ENCODE assay signal across 31 cellular contexts in the genomic region with DNA sequence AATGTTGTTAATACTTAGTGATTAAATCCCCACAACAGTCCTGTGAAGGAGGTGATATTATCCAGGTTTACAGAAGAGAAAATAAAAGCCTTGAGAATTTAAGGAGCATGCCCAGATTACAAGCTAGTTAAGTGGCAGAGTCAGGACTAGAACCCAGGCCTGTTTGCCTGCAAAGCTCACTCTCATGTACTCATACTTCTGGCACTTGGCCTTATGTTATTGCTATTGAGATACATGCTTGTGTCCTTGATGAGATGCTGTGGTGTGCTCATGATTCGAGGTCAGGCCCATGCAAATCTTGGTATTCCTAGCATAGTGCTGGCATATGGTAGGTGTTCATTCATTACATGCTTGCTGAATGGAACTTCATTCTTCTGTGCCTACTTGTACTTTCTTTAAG. TPM values are rescaled to one million over a fixed set of nuclear protein-coding genes. Genes with fewer than 3 reads are reported as not detected.
DNase-seq lines count a peak whose midpoint lies in the region; ATAC-seq, FAIRE-seq and TF ChIP-seq lines count a peak whose summit lies in the region.
"Had no signal": no experiment of that assay in that cellular context is flagged by ENCODE, and none has a peak within 500 bp of the region (broad histone marks: within the 10 kb centered on the region; RNA-seq: fewer than 3 reads in every experiment).

No MANE protein-coding gene starts in this region.

- CTCF ChIA-PET in HepG2 (lab: Yijun Ruan, JAX; ENCODE audit: low intra/inter-chr PET ratio, low total read pairs): no interaction called here
- CTCF ChIA-PET in endothelial cell of umbilical vein (lab: Charles Lee): interaction anchor here (1.0 to 1.9 kb wide), 4 partner anchors 76 to 82 kb away, joined by 3 to 13 read pairs (median 6); partner anchors contain the start of gene TXNRD1

- H3K4me3 ChIP-seq in HepG2 (replicated peaks in 1 of 3; ENCODE audit: insufficient read depth in 1 of 3, low read depth in 2 of 3, low read length in 3 of 3): no peak overlapping the region
- no peak overlapping the region for H3K4me3 ChIP-seq in right lobe of liver
- no peak overlapping the region for H3K4me3 ChIP-seq in endothelial cell of umbilical vein (replicated peaks in 1 of 3; ENCODE audit: insufficient read depth in 1 of 3, low read depth in 1 of 3, low read length in 3 of 3)
- H3K4me3 ChIP-seq: heart right ventricle, right atrium auricular region, testis had no signal

- H3K9me3 ChIP-seq in HepG2 (ENCODE audit: low read length) (no peaks in the 10 kb centered on the region), right lobe of liver (no peaks in the 10 kb centered on the region), T-helper 17 cell (ENCODE audit: control insufficient read depth, low read length, poor library complexity, severe bottlenecking) (no peaks in the 10 kb centered on the region), endothelial cell of umbilical vein (replicated peaks; ENCODE audit: control insufficient read depth, insufficient read depth, low read length) (no peaks in the 10 kb centered on the region)
- H3K9me3 ChIP-seq: heart right ventricle, right atrium auricular region, testis had no signal

- in situ Hi-C loops in HepG2 (cut with HindIII; ENCODE audit: extremely low pct_ligation_motif_present, low pct_unique_long_range_greater_than_20kb): no loop called here

- POLR2A ChIA-PET in HepG2 (lab: Yijun Ruan, JAX) (interaction anchor here (2.7 kb wide), 1 partner anchor 9 kb away, joined by 15 read pairs; no protein-coding TSS in a partner anchor), endothelial cell of umbilical vein (lab: Charles Lee) (interaction anchor here (0.5 to 15.5 kb wide), 4 partner anchors 8 to 77 kb away, joined by 3 to 222 read pairs (median 12); partner anchors contain the start of genes EID3 and TXNRD1)

- H3K79me2 ChIP-seq in HepG2 (ENCODE audit: insufficient read depth, low read length) (peaks cover 90% of the 10 kb centered on the region), endothelial cell of umbilical vein (ENCODE audit: control insufficient read depth, insufficient read depth, low read length) (peaks cover 94% of the 10 kb centered on the region)

- TF ChIP-seq POLR2A in HepG2 (IDR thresholded peaks at IDR 0.05; ENCODE audit: insufficient read depth in 1 of 2, low read depth in 2 of 2, low read length in 2 of 2) (peak in 1 of 2 experiments; percentile 43; a peak in 2 of 4 replicates), right lobe of liver (IDR thresholded peaks at IDR 0.05) (no peak), endothelial cell of umbilical vein (IDR thresholded peaks at IDR 0.05; ENCODE audit: low read depth, low read length) (no peak)

- ATAC-seq in HepG2: peak; percentile 7; the same call in 2 of the 3 replicates
- no peak for ATAC-seq in right lobe of liver
- no peak for ATAC-seq in T-helper 17 cell
- ATAC-seq in GM19351 (IDR thresholded peaks at IDR 0.05; ENCODE audit: unreplicated experiment): no peak
- no peak for ATAC-seq in GM18517 (IDR thresholded peaks at IDR 0.05; ENCODE audit: unreplicated experiment)
- ATAC-seq: activated CD8-positive, alpha-beta T cell treated with anti-CD3 and anti-CD28 coated beads, Interleukin-2, amount 10 ng/mL, durations not matched to agents 7 days and 5 days; left ventricle myocardium superior; stimulated activated naive CD8-positive, alpha-beta T cell treated with anti-CD3 and anti-CD28 coated beads, Interleukin-15, Interleukin-2, amounts not matched to agents 100 U/mL and 50 U/mL, for 24 hours had no signal

- H3K4me3 Mint-ChIP-seq in T-helper 17 cell: no peak overlapping the region
- peak overlapping the region; percentile 71 for H3K4me3 Mint-ChIP-seq in type B pancreatic cell
- H3K4me3 Mint-ChIP-seq: activated CD8-positive, alpha-beta T cell treated with anti-CD3 and anti-CD28 coated beads, Interleukin-2, amount 10 ng/mL, durations not matched to agents 7 days and 5 days; CD4-positive, alpha-beta memory T cell; T-helper 2 cell treated with Interferon-gamma antibody and Interleukin-4, amounts not matched to agents 5 μg/mL and 100 μg/mL, for 36 hours had no signal

- DNase-seq in HepG2 (ENCODE audit: low spot score) (no peak), right lobe of liver (no peak), T-helper 17 cell (no peak), endothelial cell of umbilical vein (ENCODE audit: low read depth, low spot score) (no peak), type B pancreatic cell (ENCODE audit: extremely low spot score, unreplicated experiment) (no peak), NAMALWA (ENCODE audit: low spot score) (no peak)
- DNase-seq: activated CD8-positive, alpha-beta T cell treated with anti-CD3 and anti-CD28 coated beads, Interleukin-2, amount 10 ng/mL, durations not matched to agents 7 days and 5 days; CD4-positive, alpha-beta memory T cell; effector CD8-positive, alpha-beta T cell; foreskin fibroblast; heart right ventricle; kidney; left ventricle myocardium superior; NCI-H1092 treated with DMSO at 0.1 percent for 48 hours; NCI-H187 treated with DMSO at 0.1 percent for 48 hours; NCI-H2171 treated with DMSO at 0.1 percent for 48 hours; NCI-H524 treated with DMSO at 0.1 percent for 48 hours; OCI-M1; posterior cingulate gyrus; Right ventricle myocardium superior; stimulated activated CD4-positive, alpha-beta T cell treated with anti-CD3 and anti-CD28 coated beads, Interleukin-1b, Interleukin-23, amount 100 ng/mL, for 48 hours; stimulated activated naive CD8-positive, alpha-beta T cell treated with anti-CD3 and anti-CD28 coated beads, Interleukin-15, Interleukin-2, amounts not matched to agents 100 U/mL and 50 U/mL, for 24 hours; testis had no signal

- intact Hi-C loops in HepG2 (cut with micrococcal nuclease; ENCODE audit: unreplicated experiment): no loop called here
- intact Hi-C loops in right lobe of liver (cut with DNase I): no loop called here
- intact Hi-C loops in endothelial cell of umbilical vein (cut with micrococcal nuclease): no loop called here

- no peak for TF ChIP-seq CTCF in HepG2 (CRISPR knock-in tag; IDR thresholded peaks at IDR 0.05)
- no peak for TF ChIP-seq CTCF in right lobe of liver (IDR thresholded peaks at IDR 0.05)
- no peak for TF ChIP-seq CTCF in endothelial cell of umbilical vein (IDR thresholded peaks at IDR 0.05; ENCODE audit: extremely low read depth in 1 of 2, insufficient read depth in 1 of 2, low read depth in 1 of 2, low read length in 2 of 2)
- no peak for TF ChIP-seq CTCF in type B pancreatic cell (conservative IDR thresholded peaks at IDR 0.05)

- H2AFZ ChIP-seq in HepG2 (ENCODE audit: low read length) (no peak overlapping the region), endothelial cell of umbilical vein (ENCODE audit: low read depth, low read length) (no peak overlapping the region)

- H3K4me1 Mint-ChIP-seq in T-helper 17 cell: peaks cover 31% of the 10 kb centered on the region
- peaks cover 22% of the 10 kb centered on the region for H3K4me1 Mint-ChIP-seq in type B pancreatic cell (ENCODE audit: unreplicated experiment)

- peaks cover 79% of the 10 kb centered on the region for H3K4me1 ChIP-seq in HepG2 (ENCODE audit: insufficient read depth, low read length)
- peaks cover 0 to 40% (median 3%) of the 10 kb centered on the region in 4 donors for H3K4me1 ChIP-seq in right lobe of liver
- peaks cover 70% of the 10 kb centered on the region for H3K4me1 ChIP-seq in endothelial cell of umbilical vein (ENCODE audit: control insufficient read depth, extremely low read depth, insufficient read depth, low read length)
- H3K4me1 ChIP-seq: testis had no signal

- H3K36me3 Mint-ChIP-seq in T-helper 17 cell (ENCODE audit: low read depth) (peaks cover 9% of the 10 kb centered on the region), type B pancreatic cell (peaks cover 56% of the 10 kb centered on the region)

- no peaks in the 10 kb centered on the region for H3K27me3 ChIP-seq in HepG2 (ENCODE audit: control insufficient read depth in 1 of 2, insufficient read depth in 2 of 2, low read length in 2 of 2)
- H3K27me3 ChIP-seq in right lobe of liver: no peaks in the 10 kb centered on the region
- H3K27me3 ChIP-seq in endothelial cell of umbilical vein (ENCODE audit: control insufficient read depth in 2 of 2, insufficient read depth in 2 of 2, low read length in 2 of 2): no peaks in the 10 kb centered on the region
- H3K27me3 ChIP-seq: heart right ventricle, right atrium auricular region, testis had no signal

- H4K20me1 ChIP-seq in HepG2 (ENCODE audit: insufficient read depth, low read length) (peaks cover 72% of the 10 kb centered on the region), endothelial cell of umbilical vein (replicated peaks; ENCODE audit: control insufficient read depth, extremely low read depth, insufficient read depth, low read length) (peaks cover 22% of the 10 kb centered on the region)

- H3K9ac ChIP-seq in HepG2 (ENCODE audit: insufficient read depth, low read depth, low read length): no peak overlapping the region
- H3K9ac ChIP-seq in endothelial cell of umbilical vein (replicated peaks; ENCODE audit: extremely low read depth, insufficient read depth, low read length): no peak overlapping the region

- H3K4me2 ChIP-seq in HepG2 (ENCODE audit: low read depth, low read length): no peak overlapping the region
- peak overlapping the region; percentile 14 for H3K4me2 ChIP-seq in endothelial cell of umbilical vein (ENCODE audit: insufficient read depth, low read length)

- H3K27me3 Mint-ChIP-seq in T-helper 17 cell (no peaks in the 10 kb centered on the region), type B pancreatic cell (no peaks in the 10 kb centered on the region)
- H3K27me3 Mint-ChIP-seq: activated naive CD4-positive, alpha-beta T cell treated with anti-CD3 and anti-CD28 coated beads, Interleukin-2, amount 50 U/mL, for 24 hours; CD4-positive, alpha-beta memory T cell had no signal

- H3K27ac Mint-ChIP-seq in T-helper 17 cell (peak overlapping the region; percentile 92), type B pancreatic cell (peak overlapping the region; percentile 89)
- H3K27ac Mint-ChIP-seq: activated naive CD4-positive, alpha-beta T cell treated with anti-CD3 and anti-CD28 coated beads, Interleukin-2, amount 50 U/mL, for 24 hours had no signal

- WGBS in HepG2 (ENCODE audit: low lambda C conversion rate): 75% methylated on average over 1 of the region's 1 CpG
- WGBS in right lobe of liver (ENCODE audit: insufficient coverage, low coverage, low lambda C conversion rate, missing lambda C conversion rate): 100% methylated on average over 1 of the region's 1 CpG

- TF ChIP-seq RAD21 in HepG2 (CRISPR knock-in tag; IDR thresholded peaks at IDR 0.05): no peak

- H3K27ac ChIP-seq in HepG2 (ENCODE audit: extremely low read length, insufficient read depth, low read length) (no peak overlapping the region), right lobe of liver (no peak overlapping the region), endothelial cell of umbilical vein (ENCODE audit: insufficient read depth, low read depth, low read length) (no peak overlapping the region)
- H3K27ac ChIP-seq: right atrium auricular region, testis had no signal

- H3K36me3 ChIP-seq in HepG2 (replicated peaks in 1 of 2; ENCODE audit: control insufficient read depth in 1 of 2, insufficient read depth in 2 of 2, low read length in 2 of 2) (peaks cover 5 to 65% of the 10 kb centered on the region in 2 experiments), right lobe of liver (peaks cover 0 to 44% (median 23%) of the 10 kb centered on the region in 4 donors), endothelial cell of umbilical vein (ENCODE audit: control insufficient read depth in 2 of 2, extremely low read depth in 1 of 2, insufficient read depth in 2 of 2, low read length in 2 of 2) (peaks cover 12 to 48% of the 10 kb centered on the region in 2 experiments)

- no peaks in the 10 kb centered on the region for H3K9me1 ChIP-seq in endothelial cell of umbilical vein (replicated peaks; ENCODE audit: control insufficient read depth, extremely low read depth, insufficient read depth, low read length)

- no peaks in the 10 kb centered on the region for H3K9me3 Mint-ChIP-seq in type B pancreatic cell
- H3K9me3 Mint-ChIP-seq: activated naive CD4-positive, alpha-beta T cell treated with anti-CD3 and anti-CD28 coated beads, Interleukin-2, amount 50 U/mL, for 24 hours; CD4-positive, alpha-beta memory T cell; T-helper 2 cell treated with Interferon-gamma antibody and Interleukin-4, amounts not matched to agents 5 μg/mL and 100 μg/mL, for 36 hours had no signal

- FAIRE-seq in HepG2 (lab: Jason Lieb, UNC) (no peak), endothelial cell of umbilical vein (lab: Jason Lieb, UNC) (no peak)
- FAIRE-seq: A204.1, bronchial epithelial cell, G401.6, kidney had no signal

- dilution Hi-C loops in endothelial cell of umbilical vein (cut with MboI; ENCODE audit: extremely low pct_ligation_motif_present, low sequenced_read_pairs): no loop called here

- TF ChIP-seq EP300 in HepG2 (IDR thresholded peaks at IDR 0.05; ENCODE audit: low read depth in 2 of 2, low read length in 2 of 2) (no peak), HepG2 (CRISPR knock-in tag; IDR thresholded peaks at IDR 0.05; ENCODE audit: borderline replicate concordance) (no peak)

- no TSS peak for BruUV-seq in HepG2 (replicated peaks; lab: Mats Ljungman, UMichigan)
- BruUV-seq in endothelial cell of umbilical vein (replicated peaks; lab: Mats Ljungman, UMichigan): no TSS peak

RNA-seq across cellular contexts. Expression of gene EID3, which starts 7.6 kb away (rescaled TPM):
- total RNA-seq in HepG2 (2016; rRNA removed; fragmentation: Illumina TruSeq; extraction: Trizol) (0.27 and 4.5 TPM in 2 replicates), right lobe of liver (1 to 10 TPM; 1.1 to 7.3 (median 1.4) TPM), T-helper 17 cell (10 to 100 TPM; 12.2 to 13.7 TPM), endothelial cell of umbilical vein (12.7 and 14.5 TPM in 2 replicates), type B pancreatic cell (ENCODE audit: low replicate concordance) (2.9 and 7.3 TPM in 2 replicates)
- 0.20 TPM in 1 of 2 replicates, not detected in the other for total RNA-seq in HepG2 (2016; cell fraction: cytosol; rRNA removed; fragmentation: Illumina TruSeq; extraction: Trizol; ENCODE audit: low read depth)
- total RNA-seq in HepG2 (2016; cell fraction: insoluble cytoplasmic fraction; rRNA removed; fragmentation: Illumina TruSeq; extraction: Trizol): 0.37 and 4.2 TPM in 2 replicates
- 0.24 and 0.28 TPM in 2 replicates for total RNA-seq in HepG2 (2016; cell fraction: membrane; rRNA removed; fragmentation: Illumina TruSeq; extraction: Trizol)
- total RNA-seq in HepG2 (2016; cell fraction: nucleus; rRNA removed; fragmentation: Illumina TruSeq; extraction: Trizol): 19.9 and 21.8 TPM in 2 replicates
- polyA plus RNA-seq in HepG2 (2011; rRNA removed) (0.38 and 0.56 TPM in 2 replicates), endothelial cell of umbilical vein (1.2 and 1.5 TPM in 2 replicates)
- polyA plus RNA-seq in HepG2 (2011; cell fraction: cytosol; rRNA removed): not detected in 2 replicates
- polyA plus RNA-seq in HepG2 (2011; cell fraction: nucleus; rRNA removed): 2.2 and 2.8 TPM in 2 replicates
- 0.13 and 0.39 TPM in 2 replicates for polyA plus RNA-seq in HepG2 (2012)
- 0.07 TPM in 1 of 2 replicates, not detected in the other for polyA plus RNA-seq in HepG2 (2016; cell fraction: cytosol; fragmentation: Illumina TruSeq; extraction: Trizol; ENCODE audit: low read depth)
- polyA plus RNA-seq in HepG2 (2016; cell fraction: insoluble cytoplasmic fraction; fragmentation: Illumina TruSeq; extraction: Trizol; ENCODE audit: low read depth): 0.21 TPM in 1 of 2 replicates, not detected in the other
- polyA plus RNA-seq in HepG2 (2016; cell fraction: membrane; fragmentation: Illumina TruSeq; extraction: Trizol; ENCODE audit: low read depth): not detected in 2 replicates
- 5.1 and 5.3 TPM in 2 replicates for polyA plus RNA-seq in HepG2 (2016; cell fraction: nucleus; fragmentation: Illumina TruSeq; extraction: Trizol; ENCODE audit: insufficient read depth, low read depth)
- polyA minus RNA-seq in HepG2 (2011; rRNA and poly(A)+ RNA removed; ENCODE audit: low replicate concordance): 3.3 and 7.0 TPM in 2 replicates
- not detected in 2 replicates for polyA minus RNA-seq in HepG2 (2011; cell fraction: cytosol; rRNA and poly(A)+ RNA removed)
- polyA minus RNA-seq in HepG2 (2011; cell fraction: nucleus; rRNA and poly(A)+ RNA removed): 26.4 and 27.4 TPM in 2 replicates
- polyA plus RNA-seq in endothelial cell of umbilical vein (2011; cell fraction: cytosol; rRNA removed): 1.0 and 1.3 TPM in 2 replicates
- 15.9 and 18.5 TPM in 2 replicates for polyA plus RNA-seq in endothelial cell of umbilical vein (2011; cell fraction: nucleus; rRNA removed)
- polyA plus RNA-seq in endothelial cell of umbilical vein (2012): 0.82 and 1.2 TPM in 2 replicates
- 12.0 and 16.2 TPM in 2 replicates for polyA minus RNA-seq in endothelial cell of umbilical vein
- 1.5 TPM for polyA minus RNA-seq in endothelial cell of umbilical vein (2011; cell fraction: cytosol; rRNA and poly(A)+ RNA removed)
- 47.8 and 76.6 TPM in 2 replicates for polyA minus RNA-seq in endothelial cell of umbilical vein (2011; cell fraction: nucleus; rRNA and poly(A)+ RNA removed)
